ENCODE assay signal across 1 cellular context in genomic region chr5:119321569-119322311, GRCh38.
TF ChIP-seq lines count a peak whose summit lies in the region.

No MANE protein-coding gene starts in this region.

TF ChIP-seq in K562, 482 proteins besides CTCF, POLR2A, EP300 and RAD21 (continued from another document):
- TF ChIP-seq ZBTB11 (CRISPR knock-in tag; IDR thresholded peaks at IDR 0.05): peak in 1 of 3 experiments; percentile 47; a peak in 1 of 6 replicates
